ENCODE assay signal across 30 cellular contexts in the genomic region with DNA sequence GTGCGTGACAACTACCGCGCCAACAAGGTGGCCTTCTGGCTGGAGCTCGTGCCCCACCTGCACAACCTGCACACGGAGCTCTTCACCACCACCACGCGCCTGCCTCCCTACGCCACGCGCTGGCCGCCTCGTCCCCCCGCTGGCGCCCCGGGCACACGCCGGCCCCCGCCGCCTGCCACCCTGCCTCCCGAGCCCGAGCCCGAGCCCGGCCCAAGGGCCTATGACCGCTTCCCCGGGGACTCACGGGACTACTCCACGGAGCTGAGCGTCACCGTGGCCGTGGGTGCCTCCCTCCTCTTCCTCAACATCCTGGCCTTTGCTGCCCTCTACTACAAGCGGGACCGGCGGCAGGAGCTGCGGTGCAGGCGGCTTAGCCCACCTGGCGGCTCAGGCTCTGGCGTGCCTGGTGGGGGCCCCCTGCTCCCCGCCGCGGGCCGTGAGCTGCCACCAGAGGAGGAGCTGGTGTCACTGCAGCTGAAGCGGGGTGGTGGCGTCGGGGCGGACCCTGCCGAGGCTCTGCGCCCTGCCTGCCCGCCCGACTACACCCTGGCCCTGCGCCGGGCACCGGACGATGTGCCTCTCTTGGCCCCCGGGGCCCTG. TPM values are rescaled to one million over a fixed set of nuclear protein-coding genes. Genes with fewer than 3 reads are reported as not detected.
"Had no signal": no experiment of that assay in that cellular context is flagged by ENCODE, and none has a peak within 500 bp of the region (broad histone marks: within the 10 kb centered on the region; RNA-seq: fewer than 3 reads in every experiment).

No MANE protein-coding gene starts in this region.

- H3K4me3 ChIP-seq: coronary artery, esophagus muscularis mucosa, gastroesophageal sphincter, heart left ventricle, hepatocyte, lung, prostate gland, right atrium auricular region, skin epidermis, spleen, testis, tibial artery had no signal

- H3K36me3 ChIP-seq: neutrophil, prostate gland had no signal

- H3K9me3 ChIP-seq: esophagus muscularis mucosa, gastroesophageal sphincter, heart left ventricle, neutrophil, prostate gland, right atrium auricular region, spleen, testis, tibial artery had no signal

- DNase-seq: dermis blood vessel endothelial cell; effector memory CD4-positive, alpha-beta T cell; foreskin keratinocyte; kidney; natural killer cell; spleen; stimulated activated CD4-positive, alpha-beta T cell treated with anti-CD3 and anti-CD28 coated beads, Interleukin-4, amount 100 ng/mL, for 4 hours; substantia nigra; testis; tibial artery had no signal

- H3K9ac ChIP-seq: parathyroid adenoma had no signal

- H2AFZ ChIP-seq: hepatocyte, parathyroid adenoma had no signal

- H3K27me3 ChIP-seq: esophagus muscularis mucosa, foreskin keratinocyte, heart left ventricle, hepatocyte, neutrophil, right atrium auricular region, spleen, testis had no signal

- H3K4me1 ChIP-seq: esophagus muscularis mucosa, foreskin keratinocyte, gastroesophageal sphincter, heart left ventricle, parathyroid adenoma, prostate gland, right atrium auricular region, spleen, testis, tibial artery had no signal

- H3K27ac ChIP-seq: coronary artery, esophagus muscularis mucosa, foreskin keratinocyte, gastroesophageal sphincter, heart left ventricle, hepatocyte, neutrophil, parathyroid adenoma, prostate gland, right atrium auricular region, skin epidermis, spleen, testis, tibial artery had no signal

- H3K4me2 ChIP-seq: hepatocyte had no signal

- ATAC-seq: foreskin keratinocyte, gastroesophageal sphincter, heart left ventricle, left lobe of liver, natural killer cell had no signal

RNA-seq across cellular contexts. Expression of gene SPEM1, which starts 3.0 kb away (rescaled TPM):
- total RNA-seq: dermis blood vessel endothelial cell, endothelial cell of umbilical vein, epithelial cell of proximal tubule, esophagus muscularis mucosa, fibroblast of lung, foreskin keratinocyte, gastroesophageal sphincter, heart left ventricle, hepatocyte, kidney, left lobe of liver, liver, lung, mononuclear cell, natural killer cell, osteoblast, right atrium auricular region, spleen, urinary bladder had no signal
- polyA plus RNA-seq: endothelial cell of umbilical vein, fibroblast of lung, foreskin keratinocyte, heart left ventricle, hepatocyte, liver, lung, neural cell, spleen, urinary bladder had no signal

RNA-seq across cellular contexts. Expression of gene SPEM2, which starts 8.3 kb away (rescaled TPM):
- total RNA-seq: dermis blood vessel endothelial cell, endothelial cell of umbilical vein, epithelial cell of proximal tubule, esophagus muscularis mucosa, fibroblast of lung, foreskin keratinocyte, gastroesophageal sphincter, heart left ventricle, hepatocyte, kidney, left lobe of liver, liver, lung, mononuclear cell, natural killer cell, osteoblast, right atrium auricular region, spleen, urinary bladder had no signal
- polyA plus RNA-seq: endothelial cell of umbilical vein, fibroblast of lung, foreskin keratinocyte, heart left ventricle, hepatocyte, liver, lung, neural cell, spleen, urinary bladder had no signal

RNA-seq across cellular contexts. Expression of gene SPEM3, which starts 11.5 kb away (rescaled TPM):
- total RNA-seq: dermis blood vessel endothelial cell, endothelial cell of umbilical vein, epithelial cell of proximal tubule, esophagus muscularis mucosa, fibroblast of lung, foreskin keratinocyte, heart left ventricle, hepatocyte, kidney, left lobe of liver, liver, lung, natural killer cell, osteoblast, right atrium auricular region, spleen, urinary bladder had no signal
- polyA plus RNA-seq: endothelial cell of umbilical vein, fibroblast of lung, foreskin keratinocyte, heart left ventricle, hepatocyte, liver, lung, neural cell, spleen, urinary bladder had no signal
